10 cellular contexts compared by ENCODE assay signal in genomic region chr2:24010477-24011277, GRCh38. TPM values are rescaled to one million over a fixed set of nuclear protein-coding genes. Genes with fewer than 3 reads are reported as not detected.
DNase-seq lines count a peak whose midpoint lies in the region; ATAC-seq and TF ChIP-seq lines count a peak whose summit lies in the region.
"Had no signal": no experiment of that assay in that cellular context is flagged by ENCODE, and none has a peak within 500 bp of the region (broad histone marks: within the 10 kb centered on the region; RNA-seq: fewer than 3 reads in every experiment).

No MANE protein-coding gene starts in this region.

- H3K4me1 ChIP-seq in right atrium auricular region: peaks cover 0 to 15% of the 10 kb centered on the region in 2 donors
- H3K4me1 ChIP-seq in mesenchymal stem cell (ENCODE audit: control insufficient read depth, insufficient read depth, low read depth, low read length): peaks cover 17% of the 10 kb centered on the region
- no peaks in the 10 kb centered on the region for H3K4me1 ChIP-seq in aorta (ENCODE audit: control insufficient read depth in 1 of 2, insufficient read depth in 2 of 2, low read length in 2 of 2)

- H3K27ac Mint-ChIP-seq in HFFc6: no peak overlapping the region
- H3K27ac Mint-ChIP-seq: activated CD4-positive, alpha-beta T cell treated with anti-CD3 and anti-CD28 coated beads, Interleukin-2, amount 10 ng/mL, durations not matched to agents 24 days and 14 days had no signal

- H3K27me3 Mint-ChIP-seq in HFFc6 (ENCODE audit: insufficient read depth): peaks cover 4% of the 10 kb centered on the region; the same call in 1 of the 2 replicates

- no peak overlapping the region for H2BK120ac ChIP-seq in mesenchymal stem cell (ENCODE audit: low read depth, low read length)

- H3K23ac ChIP-seq in mesenchymal stem cell (ENCODE audit: low read length in 2 of 2): no peak overlapping the region

- no peaks in the 10 kb centered on the region for H3K9me3 Mint-ChIP-seq in HFFc6
- H3K9me3 Mint-ChIP-seq: activated CD4-positive, alpha-beta T cell treated with anti-CD3 and anti-CD28 coated beads, Interleukin-2, amount 10 ng/mL, durations not matched to agents 24 days and 14 days had no signal

- H3K9ac ChIP-seq in mesenchymal stem cell (ENCODE audit: low read length): peak overlapping the region; percentile 26

- H4K8ac ChIP-seq in mesenchymal stem cell (ENCODE audit: low read length): peak overlapping the region; percentile 78

- no peak overlapping the region for H3K4me3 Mint-ChIP-seq in HFFc6
- H3K4me3 Mint-ChIP-seq: activated CD4-positive, alpha-beta T cell treated with anti-CD3 and anti-CD28 coated beads, Interleukin-2, amount 10 ng/mL, durations not matched to agents 24 days and 14 days had no signal

- no peaks in the 10 kb centered on the region for H3K79me1 ChIP-seq in mesenchymal stem cell (replicated peaks; ENCODE audit: low read length, poor library complexity, severe bottlenecking)

- H3K14ac ChIP-seq in mesenchymal stem cell (ENCODE audit: low read length in 2 of 2): no peak overlapping the region

- peaks cover 15% of the 10 kb centered on the region for H3K4me1 Mint-ChIP-seq in HFFc6 (ENCODE audit: low read depth)

- peaks cover 5 to 6% of the 10 kb centered on the region in 2 donors for H3K27me3 ChIP-seq in right atrium auricular region
- peaks cover 0 to 31% of the 10 kb centered on the region in 2 experiments for H3K27me3 ChIP-seq in mesenchymal stem cell (ENCODE audit: control insufficient read depth in 1 of 2, insufficient read depth in 1 of 2, low read length in 2 of 2)
- no peaks in the 10 kb centered on the region for H3K27me3 ChIP-seq in aorta (ENCODE audit: control insufficient read depth in 1 of 2, insufficient read depth in 2 of 2, low read length in 1 of 2)

- ATAC-seq in Right ventricle myocardium inferior (peak; percentile 3), aorta (ENCODE audit: low FRiP score) (peak; percentile 19), HG03097 (IDR thresholded peaks at IDR 0.05; ENCODE audit: low FRiP score, unreplicated experiment) (no peak)

- H2BK12ac ChIP-seq in mesenchymal stem cell (ENCODE audit: low read length in 2 of 2): no peak overlapping the region

- H3K4ac ChIP-seq in mesenchymal stem cell (ENCODE audit: low read depth in 1 of 2, low read length in 2 of 2): no peak overlapping the region

- no peak overlapping the region for H2AK5ac ChIP-seq in mesenchymal stem cell (ENCODE audit: low read length, severe bottlenecking)

- H3K18ac ChIP-seq in mesenchymal stem cell (ENCODE audit: low read depth in 1 of 2, low read length in 2 of 2): peak overlapping the region in 1 of 2 experiments; percentile 10

- H2AFZ ChIP-seq in mesenchymal stem cell (ENCODE audit: low read depth, low read length): no peak overlapping the region

- H3K36me3 ChIP-seq in right atrium auricular region: no peaks in the 10 kb centered on the region
- H3K36me3 ChIP-seq in mesenchymal stem cell (ENCODE audit: control insufficient read depth in 1 of 2, insufficient read depth in 2 of 2, low read depth in 1 of 2, low read length in 2 of 2): no peaks in the 10 kb centered on the region
- H3K36me3 ChIP-seq in aorta (ENCODE audit: control insufficient read depth in 1 of 2, insufficient read depth in 2 of 2, low read length in 1 of 2): no peaks in the 10 kb centered on the region

- H2BK15ac ChIP-seq in mesenchymal stem cell (ENCODE audit: low read depth, poor library complexity, severe bottlenecking): no peak overlapping the region

- no peak overlapping the region for H3K4me2 ChIP-seq in mesenchymal stem cell (ENCODE audit: low read length, poor library complexity, severe bottlenecking)

- no peaks in the 10 kb centered on the region; the same call in 1 of the 2 replicates for H3K36me3 Mint-ChIP-seq in HFFc6 (ENCODE audit: low read depth)

- H3K4me3 ChIP-seq in right atrium auricular region (peak overlapping the region in 1 of 2 donors; percentile 53), epithelial cell of esophagus (ENCODE audit: low read length) (peak overlapping the region; percentile 30), mesenchymal stem cell (ENCODE audit: insufficient read depth in 1 of 2, low read depth in 1 of 2, low read length in 2 of 2) (peak overlapping the region in 1 of 2 experiments; percentile 70), aorta (ENCODE audit: low read length in 2 of 2) (no peak overlapping the region)

- no peaks in the 10 kb centered on the region for H3K9me3 ChIP-seq in right atrium auricular region
- no peaks in the 10 kb centered on the region for H3K9me3 ChIP-seq in mesenchymal stem cell (ENCODE audit: control insufficient read depth, low read length)
- no peaks in the 10 kb centered on the region for H3K9me3 ChIP-seq in aorta (ENCODE audit: control insufficient read depth, low read length)

- no peak overlapping the region for H4K91ac ChIP-seq in mesenchymal stem cell (ENCODE audit: low read length)

- TF ChIP-seq CTCF in right atrium auricular region (IDR thresholded peaks at IDR 0.05): no peak
- no peak for TF ChIP-seq CTCF in epithelial cell of esophagus (IDR thresholded peaks at IDR 0.05; ENCODE audit: insufficient read depth, low read depth, low read length, missing control alignments)
- no peak for TF ChIP-seq CTCF in HFFc6 (IDR thresholded peaks at IDR 0.05)

- H3K27ac ChIP-seq in right atrium auricular region (no peak overlapping the region), mesenchymal stem cell (ENCODE audit: low read length, poor library complexity, severe bottlenecking) (no peak overlapping the region), aorta (ENCODE audit: low read depth in 1 of 2, low read length in 2 of 2) (no peak overlapping the region)

- WGBS in mesenchymal stem cell: 71% methylated on average over 34 of the region's 37 CpGs
- WGBS in aorta, 2 donors: 61 to 64% methylated on average over 32 to 37 of the region's 37 CpGs

- no peak for DNase-seq in Right ventricle myocardium inferior (ENCODE audit: missing footprints)
- no peak for DNase-seq in right atrium auricular region (ENCODE audit: low spot score)
- DNase-seq in epithelial cell of esophagus (ENCODE audit: low read depth): no peak
- no peak for DNase-seq in mesenchymal stem cell
- peak in 1 of 2 donors; percentile 45 for DNase-seq in aorta
- DNase-seq in NCI-H82 (lab: John Stamatoyannopoulos, UW): no peak
- no peak for DNase-seq in HFFc6
- DNase-seq: activated CD4-positive, alpha-beta T cell treated with anti-CD3 and anti-CD28 coated beads, Interleukin-2, amount 10 ng/mL, durations not matched to agents 24 days and 14 days; RPMI8226 had no signal

- no peak overlapping the region for H2BK5ac ChIP-seq in mesenchymal stem cell (ENCODE audit: low read depth, low read length, poor library complexity, severe bottlenecking)

- intact Hi-C loops in Right ventricle myocardium inferior (cut with DNase I): no loop called here
- intact Hi-C loops in aorta (cut with DNase I): no loop called here

RNA-seq across cellular contexts. Expression of gene MFSD2B, which starts 0.8 kb away (rescaled TPM):
- total RNA-seq in Right ventricle myocardium inferior: not detected
- under 1 TPM in 1 of 2 donors, not detected in 1; 0.30 TPM for total RNA-seq in right atrium auricular region
- polyA plus RNA-seq in mesenchymal stem cell (2013, experiment 1 of 2): 0.15 TPM
- polyA plus RNA-seq in mesenchymal stem cell (2013, experiment 2 of 2): 0.11 TPM
- under 1 TPM; 0.33 to 0.42 TPM for total RNA-seq in aorta
- polyA plus RNA-seq in aorta: under 1 TPM in 1 of 2 donors, not detected in 1; 0.05 TPM
- under 1 TPM; 0.18 to 0.35 (median 0.24) TPM for total RNA-seq in HFFc6 (2021; fragmentation: NEBNext Ultra II Directional; extraction: Animal tissue kit (Norgen Biotek cat#: 25700))

RNA-seq across cellular contexts. Expression of gene WDCP, which starts 36.5 kb away (rescaled TPM):
- total RNA-seq in Right ventricle myocardium inferior (8.1 TPM), right atrium auricular region (1 to 10 TPM; 2.7 to 3.6 TPM), aorta (10 to 100 TPM in 1 of 2 donors, 1 to 10 TPM in 1; 8.3 to 11.2 TPM)
- 5.7 TPM for polyA plus RNA-seq in mesenchymal stem cell (2013, experiment 1 of 2)
- polyA plus RNA-seq in mesenchymal stem cell (2013, experiment 2 of 2): 5.7 TPM
- 1 to 10 TPM; 1.3 to 3.5 TPM for polyA plus RNA-seq in aorta
- 10 to 100 TPM; 12.0 to 19.4 (median 13.5) TPM for total RNA-seq in HFFc6 (2021; fragmentation: NEBNext Ultra II Directional; extraction: Animal tissue kit (Norgen Biotek cat#: 25700))

RNA-seq across cellular contexts. Expression of gene FKBP1B, which starts 38.9 kb away (rescaled TPM):
- total RNA-seq in Right ventricle myocardium inferior: 3.1 TPM
- total RNA-seq in right atrium auricular region: 1 to 10 TPM; 5.0 to 8.5 TPM
- 11.5 TPM for polyA plus RNA-seq in mesenchymal stem cell (2013, experiment 1 of 2)
- polyA plus RNA-seq in mesenchymal stem cell (2013, experiment 2 of 2): 12.6 TPM
- 1 to 10 TPM; 5.9 to 7.3 TPM for total RNA-seq in aorta
- polyA plus RNA-seq in aorta: 10 to 100 TPM; 18.7 to 24.8 TPM
- total RNA-seq in HFFc6 (2021; fragmentation: NEBNext Ultra II Directional; extraction: Animal tissue kit (Norgen Biotek cat#: 25700)): 1 to 10 TPM; 4.0 to 6.9 (median 5.2) TPM
